Comparison of ENCODE assay signal across 30 cellular contexts in genomic region chr21:45594721-45595489, GRCh38. TPM values are rescaled to one million over a fixed set of nuclear protein-coding genes. Genes with fewer than 3 reads are reported as not detected.
DNase-seq lines count a peak whose midpoint lies in the region; ATAC-seq and TF ChIP-seq lines count a peak whose summit lies in the region.
"Had no signal": no experiment of that assay in that cellular context is flagged by ENCODE, and none has a peak within 500 bp of the region (broad histone marks: within the 10 kb centered on the region; RNA-seq: fewer than 3 reads in every experiment).

No MANE protein-coding gene starts in this region.

- no peak overlapping the region for H3K27ac ChIP-seq in CD4-positive, alpha-beta T cell (ENCODE audit: low read depth, low read length)
- H3K27ac ChIP-seq in neuronal stem cell (replicated peaks; ENCODE audit: low read length) = no peak overlapping the region
- H3K27ac ChIP-seq: brain microvascular endothelial cell, gastrocnemius medialis, left lung, RWPE1, stomach, tibial artery had no signal

- no CpG with 5 or more reads among the region's 17 CpGs for WGBS in neuronal stem cell (ENCODE audit: extremely low coverage in 2 of 2, insufficient read length in 2 of 2, insufficient replicate concordance in 1 of 2), 2 donors

- no peak overlapping the region for H2BK120ac ChIP-seq in neuronal stem cell (ENCODE audit: low read depth, low read length)

- no peaks in the 10 kb centered on the region for H3K27me3 Mint-ChIP-seq in activated CD4-positive, alpha-beta T cell treated with anti-CD3 and anti-CD28 coated beads, Interleukin-2, amount 10 ng/mL, durations not matched to agents 7 days and 5 days
- no peaks in the 10 kb centered on the region for H3K27me3 Mint-ChIP-seq in CD4-positive, alpha-beta T cell
- no peaks in the 10 kb centered on the region for H3K27me3 Mint-ChIP-seq in activated CD8-positive, alpha-beta T cell treated with anti-CD3 and anti-CD28 coated beads, Interleukin-2, amount 10 ng/mL, durations not matched to agents 7 days and 5 days (ENCODE audit: low read depth)
- peaks cover 19% of the 10 kb centered on the region for H3K27me3 Mint-ChIP-seq in type B pancreatic cell

- no peak overlapping the region for H3K14ac ChIP-seq in neuronal stem cell (ENCODE audit: low read length)

- H3K36me3 Mint-ChIP-seq in activated CD4-positive, alpha-beta T cell treated with anti-CD3 and anti-CD28 coated beads, Interleukin-2, amount 10 ng/mL, durations not matched to agents 7 days and 5 days (ENCODE audit: low read depth) = no peaks in the 10 kb centered on the region
- H3K36me3 Mint-ChIP-seq in CD4-positive, alpha-beta T cell (ENCODE audit: low read depth) = no peaks in the 10 kb centered on the region
- no peaks in the 10 kb centered on the region for H3K36me3 Mint-ChIP-seq in activated CD8-positive, alpha-beta T cell treated with anti-CD3 and anti-CD28 coated beads, Interleukin-2, amount 10 ng/mL, durations not matched to agents 7 days and 5 days (ENCODE audit: low read depth)
- H3K36me3 Mint-ChIP-seq in type B pancreatic cell = no peaks in the 10 kb centered on the region
- H3K36me3 Mint-ChIP-seq: IgD-negative memory B cell, immature natural killer cell, natural killer cell had no signal

- H3K9ac ChIP-seq in neuronal stem cell (ENCODE audit: low read depth, low read length, poor library complexity) = no peak overlapping the region

- H2AK5ac ChIP-seq in neuronal stem cell (ENCODE audit: low read depth, low read length) = no peak overlapping the region

- H4K8ac ChIP-seq in neuronal stem cell (ENCODE audit: low read depth, low read length) = no peak overlapping the region

- intact Hi-C loops in CD4-positive, alpha-beta T cell (cut with DNase I, micrococcal nuclease) = loop anchor here (5.0 to 10.0 kb wide), 3 partner anchors 118 to 1140 kb away; partner anchors contain the start of genes COL6A1 (in 1 of the 2) and LRRC3 (in 1 of the 2)

- peaks cover 11% of the 10 kb centered on the region for H3K4me1 Mint-ChIP-seq in activated CD4-positive, alpha-beta T cell treated with anti-CD3 and anti-CD28 coated beads, Interleukin-2, amount 10 ng/mL, durations not matched to agents 7 days and 5 days
- H3K4me1 Mint-ChIP-seq in CD4-positive, alpha-beta T cell (ENCODE audit: low read depth) = peaks cover 19% of the 10 kb centered on the region
- H3K4me1 Mint-ChIP-seq in activated CD8-positive, alpha-beta T cell treated with anti-CD3 and anti-CD28 coated beads, Interleukin-2, amount 10 ng/mL, durations not matched to agents 7 days and 5 days (ENCODE audit: low read depth) = peaks cover 8% of the 10 kb centered on the region
- no peaks in the 10 kb centered on the region for H3K4me1 Mint-ChIP-seq in type B pancreatic cell (ENCODE audit: unreplicated experiment)
- H3K4me1 Mint-ChIP-seq: immature natural killer cell had no signal

- H2BK5ac ChIP-seq in neuronal stem cell (ENCODE audit: low read length) = no peak overlapping the region

- H3K4ac ChIP-seq in neuronal stem cell (ENCODE audit: low read length) = no peak overlapping the region

- peaks cover 0 to 2% of the 10 kb centered on the region in 2 donors for H3K4me1 ChIP-seq in neuronal stem cell (ENCODE audit: control insufficient read depth in 2 of 2, insufficient read depth in 1 of 2, low read depth in 1 of 2, low read length in 2 of 2)

- H3K79me1 ChIP-seq in neuronal stem cell (ENCODE audit: low read depth, low read length) = no peaks in the 10 kb centered on the region

- ATAC-seq in CD4-positive, alpha-beta T cell (ENCODE audit: poor library complexity) = no peak
- no peak for ATAC-seq in activated CD8-positive, alpha-beta T cell treated with anti-CD3 and anti-CD28 coated beads, Interleukin-2, amount 10 ng/mL, durations not matched to agents 7 days and 5 days
- no peak for ATAC-seq in GM21786 (IDR thresholded peaks at IDR 0.05; ENCODE audit: unreplicated experiment)
- ATAC-seq: gastrocnemius medialis, left lung, natural killer cell had no signal

- no peaks in the 10 kb centered on the region for H3K27me3 ChIP-seq in CD4-positive, alpha-beta T cell (ENCODE audit: control insufficient read depth, insufficient read depth, low read length)
- peaks cover 0 to 20% (median 9%) of the 10 kb centered on the region in 3 experiments for H3K27me3 ChIP-seq in neuronal stem cell (ENCODE audit: control insufficient read depth in 3 of 3, insufficient read depth in 3 of 3, low read depth in 1 of 3, low read length in 3 of 3)
- H3K27me3 ChIP-seq: brain microvascular endothelial cell had no signal

- CTCF ChIA-PET in activated CD4-positive, alpha-beta T cell treated with anti-CD3 and anti-CD28 coated beads, Interleukin-2, amount 10 ng/mL, durations not matched to agents 7 days and 5 days (lab: Charles Lee) = interaction anchor here (0.7 to 2.3 kb wide), 3 partner anchors 39 to 226 kb away, joined by 3 to 6 read pairs (median 3); no protein-coding TSS in a partner anchor
- CTCF ChIA-PET in CD4-positive, alpha-beta T cell (lab: Charles Lee) = interaction anchor here (1.3 kb wide), 1 partner anchor 117 kb away, joined by 4 read pairs; no protein-coding TSS in a partner anchor
- CTCF ChIA-PET in activated CD8-positive, alpha-beta T cell treated with anti-CD3 and anti-CD28 coated beads, Interleukin-2, amount 10 ng/mL, durations not matched to agents 7 days and 5 days (lab: Charles Lee) = interaction anchor here (1.0 to 2.1 kb wide), 3 partner anchors 10 to 117 kb away, joined by 4 to 9 read pairs (median 6); no protein-coding TSS in a partner anchor

- no peak overlapping the region for H3K18ac ChIP-seq in neuronal stem cell (ENCODE audit: low read length)

- H3K23ac ChIP-seq in neuronal stem cell (ENCODE audit: low read depth, low read length, poor library complexity) = peak overlapping the region; percentile 68

- H2AFZ ChIP-seq in neuronal stem cell (ENCODE audit: low read length) = no peak overlapping the region

- H3K4me2 ChIP-seq in neuronal stem cell (ENCODE audit: insufficient read depth, low read length, poor library complexity, severe bottlenecking) = no peak overlapping the region

- no peak overlapping the region for H4K91ac ChIP-seq in neuronal stem cell (ENCODE audit: low read depth, low read length, poor library complexity)

- H2BK12ac ChIP-seq in neuronal stem cell (ENCODE audit: low read length) = no peak overlapping the region

- peak overlapping the region; percentile 32 for H3K27ac Mint-ChIP-seq in activated CD4-positive, alpha-beta T cell treated with anti-CD3 and anti-CD28 coated beads, Interleukin-2, amount 10 ng/mL, durations not matched to agents 7 days and 5 days
- peak overlapping the region; percentile 51 for H3K27ac Mint-ChIP-seq in CD4-positive, alpha-beta T cell
- peak overlapping the region; percentile 27 for H3K27ac Mint-ChIP-seq in activated CD8-positive, alpha-beta T cell treated with anti-CD3 and anti-CD28 coated beads, Interleukin-2, amount 10 ng/mL, durations not matched to agents 7 days and 5 days
- no peak overlapping the region for H3K27ac Mint-ChIP-seq in type B pancreatic cell
- H3K27ac Mint-ChIP-seq: natural killer cell had no signal

- H3K4me3 ChIP-seq in neuronal stem cell (ENCODE audit: low read length in 2 of 2) = no peak overlapping the region
- H3K4me3 ChIP-seq: gastrocnemius medialis, left lung, stomach, tibial artery had no signal

- H3K9me3 ChIP-seq in CD4-positive, alpha-beta T cell (ENCODE audit: control insufficient read depth, low read length) = no peaks in the 10 kb centered on the region
- peaks cover 0 to 6% of the 10 kb centered on the region in 2 donors for H3K9me3 ChIP-seq in neuronal stem cell (replicated peaks in 1 of 2; ENCODE audit: control insufficient read depth in 2 of 2, insufficient read depth in 1 of 2, low read depth in 1 of 2, low read length in 2 of 2)
- H3K9me3 ChIP-seq: gastrocnemius medialis, left lung, stomach, tibial artery had no signal

- peaks cover 0 to 2% of the 10 kb centered on the region in 2 donors for H3K36me3 ChIP-seq in neuronal stem cell (replicated peaks in 1 of 2; ENCODE audit: control insufficient read depth in 2 of 2, insufficient read depth in 2 of 2, low read length in 2 of 2)
- H3K36me3 ChIP-seq: brain microvascular endothelial cell, gastrocnemius medialis, left lung, stomach, tibial artery had no signal

- POLR2A ChIA-PET in activated CD4-positive, alpha-beta T cell treated with anti-CD3 and anti-CD28 coated beads, Interleukin-2, amount 10 ng/mL, durations not matched to agents 7 days and 5 days (lab: Charles Lee) = no interaction called here
- POLR2A ChIA-PET in CD4-positive, alpha-beta T cell (lab: Charles Lee) = no interaction called here
- POLR2A ChIA-PET in activated CD8-positive, alpha-beta T cell treated with anti-CD3 and anti-CD28 coated beads, Interleukin-2, amount 10 ng/mL, durations not matched to agents 7 days and 5 days (lab: Charles Lee) = interaction anchor here (0.7 kb wide), 1 partner anchor 48 kb away, joined by 3 read pairs; no protein-coding TSS in a partner anchor

- no peaks in the 10 kb centered on the region for H3K9me3 Mint-ChIP-seq in activated CD4-positive, alpha-beta T cell treated with anti-CD3 and anti-CD28 coated beads, Interleukin-2, amount 10 ng/mL, durations not matched to agents 7 days and 5 days
- no peaks in the 10 kb centered on the region for H3K9me3 Mint-ChIP-seq in CD4-positive, alpha-beta T cell
- H3K9me3 Mint-ChIP-seq in activated CD8-positive, alpha-beta T cell treated with anti-CD3 and anti-CD28 coated beads, Interleukin-2, amount 10 ng/mL, durations not matched to agents 7 days and 5 days (ENCODE audit: insufficient read depth) = no peaks in the 10 kb centered on the region
- H3K9me3 Mint-ChIP-seq in type B pancreatic cell = no peaks in the 10 kb centered on the region
- H3K9me3 Mint-ChIP-seq: immature natural killer cell, natural killer cell had no signal

- H2BK15ac ChIP-seq in neuronal stem cell (ENCODE audit: low read length) = no peak overlapping the region

- DNase-seq in activated CD4-positive, alpha-beta T cell treated with anti-CD3 and anti-CD28 coated beads, Interleukin-2, amount 10 ng/mL, durations not matched to agents 7 days and 5 days = no peak
- DNase-seq in activated CD4-positive, alpha-beta T cell treated with anti-CD3 and anti-CD28 coated beads, Interleukin-2, amount 50 U/mL, for 1 hour = no peak
- peak in 1 of 10 experiments; percentile 26 for DNase-seq in CD4-positive, alpha-beta T cell
- no peak for DNase-seq in activated CD8-positive, alpha-beta T cell treated with anti-CD3 and anti-CD28 coated beads, Interleukin-2, amount 10 ng/mL, durations not matched to agents 7 days and 5 days
- DNase-seq in neuronal stem cell (ENCODE audit: low spot score) (no peak), NOMO-1 treated with DMSO at 0.1 percent for 48 hours (lab: John Stamatoyannopoulos, UW; ENCODE audit: unreplicated experiment) (no peak), type B pancreatic cell (ENCODE audit: extremely low spot score, unreplicated experiment) (no peak)
- DNase-seq: activated CD4-positive, alpha-beta T cell treated with anti-CD3 and anti-CD28 coated beads for 1 hour; activated gamma-delta T cell; AML-193; brain microvascular endothelial cell; COR-L47; DMS53; gastrocnemius medialis; H7; immature natural killer cell; midbrain; natural killer cell; NCI-H1105; NCI-H2029; NCI-H526 treated with DMSO at 0.1 percent for 48 hours; small intestine; stimulated activated CD4-positive, alpha-beta T cell treated with anti-CD3 and anti-CD28 coated beads, Interleukin-1b, Interleukin-23, amount 100 ng/mL, for 48 hours; stimulated activated CD8-positive, alpha-beta memory T cell treated with anti-CD3 and anti-CD28 coated beads, Interleukin-4, amount 100 ng/mL, for 48 hours; stomach; tibial artery had no signal

- H3K4me3 Mint-ChIP-seq in activated CD4-positive, alpha-beta T cell treated with anti-CD3 and anti-CD28 coated beads, Interleukin-2, amount 10 ng/mL, durations not matched to agents 7 days and 5 days = no peak overlapping the region
- no peak overlapping the region for H3K4me3 Mint-ChIP-seq in CD4-positive, alpha-beta T cell
- no peak overlapping the region for H3K4me3 Mint-ChIP-seq in activated CD8-positive, alpha-beta T cell treated with anti-CD3 and anti-CD28 coated beads, Interleukin-2, amount 10 ng/mL, durations not matched to agents 7 days and 5 days
- no peak overlapping the region for H3K4me3 Mint-ChIP-seq in type B pancreatic cell
- H3K4me3 Mint-ChIP-seq: immature natural killer cell, natural killer cell had no signal

- no peak for TF ChIP-seq CTCF in CD4-positive, alpha-beta T cell (IDR thresholded peaks at IDR 0.05)
- no peak for TF ChIP-seq CTCF in type B pancreatic cell (conservative IDR thresholded peaks at IDR 0.05)

RNA-seq across cellular contexts. Expression of gene PCBP3, which starts 48.6 kb away (rescaled TPM):
- 1 to 10 TPM; 4.8 to 5.8 TPM for total RNA-seq in activated CD4-positive, alpha-beta T cell treated with anti-CD3 and anti-CD28 coated beads, Interleukin-2, amount 10 ng/mL, durations not matched to agents 7 days and 5 days
- 1 to 10 TPM; 3.4 to 3.8 TPM for total RNA-seq in CD4-positive, alpha-beta T cell
- total RNA-seq in activated CD8-positive, alpha-beta T cell treated with anti-CD3 and anti-CD28 coated beads, Interleukin-2, amount 10 ng/mL, durations not matched to agents 7 days and 5 days = 1 to 10 TPM; 1.3 to 1.4 TPM
- polyA plus RNA-seq in neuronal stem cell (2013, experiment 1 of 2) = 6.9 TPM
- 6.2 TPM for polyA plus RNA-seq in neuronal stem cell (2013, experiment 2 of 2)
- 2.1 and 5.5 TPM in 2 replicates for total RNA-seq in type B pancreatic cell (ENCODE audit: low replicate concordance)

RNA-seq across cellular contexts. Expression of gene SLC19A1, which starts 52.7 kb away (rescaled TPM):
- total RNA-seq in activated CD4-positive, alpha-beta T cell treated with anti-CD3 and anti-CD28 coated beads, Interleukin-2, amount 10 ng/mL, durations not matched to agents 7 days and 5 days = 10 to 100 TPM; 43.8 to 46.8 TPM
- 10 to 100 TPM; 11.5 to 12.0 TPM for total RNA-seq in CD4-positive, alpha-beta T cell
- total RNA-seq in activated CD8-positive, alpha-beta T cell treated with anti-CD3 and anti-CD28 coated beads, Interleukin-2, amount 10 ng/mL, durations not matched to agents 7 days and 5 days = 10 to 100 TPM; 44.4 to 51.6 TPM
- 16.6 TPM for polyA plus RNA-seq in neuronal stem cell (2013, experiment 1 of 2)
- polyA plus RNA-seq in neuronal stem cell (2013, experiment 2 of 2) = 16.2 TPM
- 10.6 and 28.2 TPM in 2 replicates for total RNA-seq in type B pancreatic cell (ENCODE audit: low replicate concordance)
